10 cellular contexts compared by ENCODE assay signal in the genomic region with DNA sequence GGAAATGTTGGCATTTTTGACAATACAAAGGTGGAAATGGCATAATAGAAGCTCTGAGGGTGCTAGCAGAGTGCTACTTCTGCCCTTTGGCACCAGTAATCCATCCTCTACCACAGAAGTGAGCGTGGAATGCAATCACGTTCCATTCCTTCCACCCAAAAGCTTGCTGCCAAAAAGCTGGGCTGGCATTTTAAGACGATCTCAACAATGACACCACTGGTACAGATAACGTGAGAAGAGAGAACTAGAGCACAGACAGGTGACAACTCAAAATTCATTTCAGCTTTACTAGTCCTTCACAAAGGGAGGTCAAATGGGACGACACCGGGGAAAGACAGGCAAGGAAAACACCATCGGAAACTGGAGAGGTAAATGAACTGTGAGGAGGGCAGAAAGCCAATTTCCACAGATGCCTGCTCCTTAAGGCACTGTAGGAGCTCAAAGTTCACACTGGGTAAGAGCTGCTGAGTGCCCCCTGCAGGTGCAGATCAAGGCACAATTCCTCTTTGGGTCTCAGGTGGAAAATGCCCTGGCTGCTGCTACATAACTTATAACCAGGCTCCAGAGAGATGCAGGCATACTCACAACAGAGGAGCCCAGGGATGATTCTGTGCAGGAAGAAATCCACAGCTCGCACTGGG. TPM values are rescaled to one million over a fixed set of nuclear protein-coding genes. Genes with fewer than 3 reads are reported as not detected.
DNase-seq lines count a peak whose midpoint lies in the region; ATAC-seq and TF ChIP-seq lines count a peak whose summit lies in the region.
"Had no signal": no experiment of that assay in that cellular context is flagged by ENCODE, and none has a peak within 500 bp of the region (broad histone marks: within the 10 kb centered on the region; RNA-seq: fewer than 3 reads in every experiment).

No MANE protein-coding gene starts in this region.

- H3K56ac ChIP-seq in H9 (ENCODE audit: insufficient read length, low read depth, low read length): no peak overlapping the region

- no peak overlapping the region for H3K4me2 ChIP-seq in H9 (ENCODE audit: insufficient read depth, insufficient read length, low read length)

- no peak overlapping the region for H2BK20ac ChIP-seq in H9 (ENCODE audit: low read depth, low read length, poor library complexity, severe bottlenecking)

- no peak overlapping the region for H3K4me3 ChIP-seq in SJSA1

- H3K4me3 Mint-ChIP-seq in H9: no peak overlapping the region
- H3K4me3 Mint-ChIP-seq: activated naive CD4-positive, alpha-beta T cell treated with anti-CD3 and anti-CD28 coated beads, Interleukin-2, amount 50 U/mL, for 24 hours; IgD-negative memory B cell had no signal

- H3K18ac ChIP-seq in H9 (ENCODE audit: insufficient read length, low read depth, low read length): no peak overlapping the region

- H2AK5ac ChIP-seq in H9 (ENCODE audit: insufficient read length, low read length): no peak overlapping the region

- no peaks in the 10 kb centered on the region for H3K27me3 Mint-ChIP-seq in H9 (ENCODE audit: low read depth)
- H3K27me3 Mint-ChIP-seq: activated naive CD4-positive, alpha-beta T cell treated with anti-CD3 and anti-CD28 coated beads, Interleukin-2, amount 50 U/mL, for 24 hours; IgD-negative memory B cell had no signal

- H3K4me1 Mint-ChIP-seq in H9: peaks cover 9 to 19% of the 10 kb centered on the region in 2 experiments

- no peak overlapping the region for H4K91ac ChIP-seq in H9 (ENCODE audit: insufficient read length, low read depth, low read length)

- H3K27ac Mint-ChIP-seq in H9: peak overlapping the region in 1 of 3 experiments; percentile 38; a peak in 2 of 7 replicates

- 0 out of 2 replicates have a peak, but pooled peaks cover 1% of the 10 kb centered on the region for H3K79me2 ChIP-seq in H9 (ENCODE audit: insufficient read depth, low read length)

- H2BK15ac ChIP-seq in H9 (ENCODE audit: low read depth, low read length): no peak overlapping the region

- no peaks in the 10 kb centered on the region; a peak in 2 of 7 replicates for H3K36me3 Mint-ChIP-seq in H9 (ENCODE audit: insufficient read depth in 1 of 3, low read depth in 3 of 3)

- H3T11ph ChIP-seq in H9 (ENCODE audit: low read length): no peak overlapping the region

- no peaks in the 10 kb centered on the region for H4K20me1 ChIP-seq in H9 (ENCODE audit: control insufficient read depth, insufficient read depth, insufficient read length)

- no peaks in the 10 kb centered on the region for H3K23me2 ChIP-seq in H9 (ENCODE audit: insufficient read length, low read depth, low read length, poor library complexity, severe bottlenecking)

- TF ChIP-seq CTCF in H9 (conservative IDR thresholded peaks at IDR 0.05): peak; percentile 52

- H2AFZ ChIP-seq in H9 (ENCODE audit: low read length): no peak overlapping the region

- peaks cover 8% of the 10 kb centered on the region for H3K36me3 ChIP-seq in SJSA1

- no peak overlapping the region for H3K4ac ChIP-seq in H9 (ENCODE audit: low read depth, low read length)

- no peak overlapping the region for H2BK120ac ChIP-seq in H9 (ENCODE audit: low read depth, low read length, poor library complexity, severe bottlenecking)

- H3K14ac ChIP-seq in H9 (ENCODE audit: insufficient read depth, low read length): no peak overlapping the region

- H3K27ac ChIP-seq in H9 (ENCODE audit: insufficient read length, low read depth, low read length) (no peak overlapping the region), SJSA1 (peak overlapping the region; percentile 26)

- no CpG with 5 or more reads among the region's 8 CpGs for WGBS in H9 (ENCODE audit: extremely low coverage, insufficient read length, low lambda C conversion rate)

- DNase-seq in 8988T (peak; percentile 43), H9 (peak; percentile 49), SJSA1 (ENCODE audit: low read depth in 1 of 2, low spot score in 2 of 2) (peak in 1 of 2 experiments; percentile 37), iPS-NIHi11 (ENCODE audit: low spot score) (peak; percentile 75), retina (no peak)
- no peak for DNase-seq in stimulated activated CD4-positive, alpha-beta T cell treated with anti-CD3 and anti-CD28 coated beads, Interleukin-4, amount 100 ng/mL, for 1 hour

- H3K79me1 ChIP-seq in H9 (ENCODE audit: insufficient read depth, low read depth, low read length, poor library complexity, severe bottlenecking): no peaks in the 10 kb centered on the region

- H3K23ac ChIP-seq in H9 (ENCODE audit: insufficient read length, low read depth, low read length): no peak overlapping the region

- no peak overlapping the region for H4K5ac ChIP-seq in H9 (ENCODE audit: insufficient read length, low read depth, low read length)

- H4K8ac ChIP-seq in H9 (replicated peaks; ENCODE audit: insufficient read length, low read depth, low read length): no peak overlapping the region

- ATAC-seq in GM21717 (IDR thresholded peaks at IDR 0.05; ENCODE audit: unreplicated experiment) (no peak), HG02798 (IDR thresholded peaks at IDR 0.05; ENCODE audit: poor library complexity, unreplicated experiment) (no peak)

- H2BK5ac ChIP-seq in H9 (ENCODE audit: insufficient read length, low read length): no peak overlapping the region

- no peaks in the 10 kb centered on the region; the same call in 1 of the 2 replicates for H3K4me1 ChIP-seq in H9 (ENCODE audit: insufficient read depth, low read length)
- peaks cover 85% of the 10 kb centered on the region for H3K4me1 ChIP-seq in SJSA1 (replicated peaks)

- H3K9me3 ChIP-seq in H9 (ENCODE audit: control insufficient read depth, low read depth, low read length) (no peaks in the 10 kb centered on the region), SJSA1 (replicated peaks) (no peaks in the 10 kb centered on the region)

- no peaks in the 10 kb centered on the region for H3K27me3 ChIP-seq in H9 (ENCODE audit: insufficient read depth, low read length)
- H3K27me3 ChIP-seq in SJSA1 (replicated peaks): no peaks in the 10 kb centered on the region

- H2BK12ac ChIP-seq in H9 (ENCODE audit: insufficient read length, low read depth, low read length): no peak overlapping the region

- no peak overlapping the region for H3K9ac ChIP-seq in H9 (ENCODE audit: extremely low read depth, insufficient read length, low read length)

- H3K9me3 Mint-ChIP-seq in H9: no peaks in the 10 kb centered on the region
- H3K9me3 Mint-ChIP-seq: activated naive CD4-positive, alpha-beta T cell treated with anti-CD3 and anti-CD28 coated beads, Interleukin-2, amount 50 U/mL, for 24 hours; IgD-negative memory B cell had no signal

RNA-seq across cellular contexts. Expression of a gene that starts 50.7 kb away (rescaled TPM):
- total RNA-seq in H9 (2021): not detected in 2 replicates
- total RNA-seq in SJSA1 (2014; rRNA removed; shearing (Covaris generic)): not detected in 2 replicates

Comparison
In these comparisons a context has a peak if more than half of its experiments do, and no peak if none do; other contexts are left out.
1. DNase-seq: peak in 8988T (single experiment), H9 (single experiment) and iPS-NIHi11 (single experiment); none in stimulated activated CD4-positive, alpha-beta T cell treated with anti-CD3 and anti-CD28 coated beads, Interleukin-4, amount 100 ng/mL, for 1 hour (single experiment) and retina (single experiment).